In the genomic region with DNA sequence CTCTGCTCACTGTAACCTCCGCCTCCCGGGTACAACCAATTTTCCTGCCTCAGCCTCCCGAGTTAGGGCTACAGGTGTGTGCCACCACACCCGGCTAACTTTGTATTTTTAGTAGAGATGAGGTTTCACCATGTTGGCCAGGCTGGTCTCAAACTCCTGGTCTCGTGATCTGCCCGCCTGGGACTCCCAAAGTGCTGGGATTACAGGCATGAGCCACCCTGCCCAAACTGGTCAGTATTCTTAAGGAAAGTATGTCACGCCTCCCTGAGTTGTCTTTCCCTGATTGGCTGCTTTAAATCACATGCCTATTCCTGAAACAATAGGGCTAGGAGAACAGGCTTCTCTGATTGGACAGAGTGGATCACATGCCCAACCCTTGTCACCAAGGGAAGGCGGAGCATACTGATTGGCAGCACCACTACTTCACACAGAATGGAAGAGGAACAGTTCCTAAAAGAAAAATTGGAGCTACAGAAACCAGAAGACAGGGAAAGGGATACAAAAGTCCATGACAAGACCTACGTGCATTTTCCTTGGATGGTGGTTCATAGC, we compare ENCODE assay signal across 2 cellular contexts.
A peak's percentile ranks its signal among the peaks of the same experiment; 100 is the strongest.
TF ChIP-seq lines count a peak whose summit lies in the region.

No MANE protein-coding gene starts in this region.

TF ChIP-seq in SK-N-SH, 30 proteins besides CTCF, POLR2A, EP300 and RAD21:
- TF ChIP-seq, protein P1, sequence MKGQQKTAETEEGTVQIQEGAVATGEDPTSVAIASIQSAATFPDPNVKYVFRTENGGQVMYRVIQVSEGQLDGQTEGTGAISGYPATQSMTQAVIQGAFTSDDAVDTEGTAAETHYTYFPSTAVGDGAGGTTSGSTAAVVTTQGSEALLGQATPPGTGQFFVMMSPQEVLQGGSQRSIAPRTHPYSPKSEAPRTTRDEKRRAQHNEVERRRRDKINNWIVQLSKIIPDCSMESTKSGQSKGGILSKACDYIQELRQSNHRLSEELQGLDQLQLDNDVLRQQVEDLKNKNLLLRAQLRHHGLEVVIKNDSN (IDR thresholded peaks at IDR 0.05; ENCODE audit: borderline replicate concordance, low read depth) = peak; percentile 79
- no peak for TF ChIP-seq NRF1 (IDR thresholded peaks at IDR 0.05; ENCODE audit: low read depth, low read length)

TF ChIP-seq in SK-N-SH treated with all-trans-retinoic acid at 6 μM for 48 hours, 23 proteins besides CTCF, POLR2A, EP300 and RAD21:
- TF ChIP-seq, protein P2, sequence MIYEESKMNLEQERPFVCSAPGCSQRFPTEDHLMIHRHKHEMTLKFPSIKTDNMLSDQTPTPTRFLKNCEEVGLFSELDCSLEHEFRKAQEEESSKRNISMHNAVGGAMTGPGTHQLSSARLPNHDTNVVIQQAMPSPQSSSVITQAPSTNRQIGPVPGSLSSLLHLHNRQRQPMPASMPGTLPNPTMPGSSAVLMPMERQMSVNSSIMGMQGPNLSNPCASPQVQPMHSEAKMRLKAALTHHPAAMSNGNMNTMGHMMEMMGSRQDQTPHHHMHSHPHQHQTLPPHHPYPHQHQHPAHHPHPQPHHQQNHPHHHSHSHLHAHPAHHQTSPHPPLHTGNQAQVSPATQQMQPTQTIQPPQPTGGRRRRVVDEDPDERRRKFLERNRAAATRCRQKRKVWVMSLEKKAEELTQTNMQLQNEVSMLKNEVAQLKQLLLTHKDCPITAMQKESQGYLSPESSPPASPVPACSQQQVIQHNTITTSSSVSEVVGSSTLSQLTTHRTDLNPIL (CRISPR knock-in tag; IDR thresholded peaks at IDR 0.05; ENCODE audit: low read depth) = no peak
- TF ChIP-seq TOX (CRISPR knock-in tag; IDR thresholded peaks at IDR 0.05; ENCODE audit: borderline replicate concordance) (no peak), ZFP30 (CRISPR knock-in tag; IDR thresholded peaks at IDR 0.05) (no peak), ZNF8 (CRISPR knock-in tag; IDR thresholded peaks at IDR 0.05) (no peak), SNAI2 (CRISPR knock-in tag; IDR thresholded peaks at IDR 0.05) (no peak), ZNF565 (CRISPR knock-in tag; conservative IDR thresholded peaks at IDR 0.05; ENCODE audit: low read depth) (no peak), GLIS3 (CRISPR knock-in tag; IDR thresholded peaks at IDR 0.05) (no peak), ISL1 (CRISPR knock-in tag; IDR thresholded peaks at IDR 0.05) (no peak), ZC3H10 (CRISPR knock-in tag; IDR thresholded peaks at IDR 0.05) (no peak), BACH2 (CRISPR knock-in tag; IDR thresholded peaks at IDR 0.05; ENCODE audit: borderline replicate concordance) (no peak), CSDC2 (CRISPR knock-in tag; IDR thresholded peaks at IDR 0.05) (no peak), OSR1 (CRISPR knock-in tag; IDR thresholded peaks at IDR 0.05) (no peak), RARB (CRISPR knock-in tag; IDR thresholded peaks at IDR 0.05) (no peak)
- TF ChIP-seq, protein P3, sequence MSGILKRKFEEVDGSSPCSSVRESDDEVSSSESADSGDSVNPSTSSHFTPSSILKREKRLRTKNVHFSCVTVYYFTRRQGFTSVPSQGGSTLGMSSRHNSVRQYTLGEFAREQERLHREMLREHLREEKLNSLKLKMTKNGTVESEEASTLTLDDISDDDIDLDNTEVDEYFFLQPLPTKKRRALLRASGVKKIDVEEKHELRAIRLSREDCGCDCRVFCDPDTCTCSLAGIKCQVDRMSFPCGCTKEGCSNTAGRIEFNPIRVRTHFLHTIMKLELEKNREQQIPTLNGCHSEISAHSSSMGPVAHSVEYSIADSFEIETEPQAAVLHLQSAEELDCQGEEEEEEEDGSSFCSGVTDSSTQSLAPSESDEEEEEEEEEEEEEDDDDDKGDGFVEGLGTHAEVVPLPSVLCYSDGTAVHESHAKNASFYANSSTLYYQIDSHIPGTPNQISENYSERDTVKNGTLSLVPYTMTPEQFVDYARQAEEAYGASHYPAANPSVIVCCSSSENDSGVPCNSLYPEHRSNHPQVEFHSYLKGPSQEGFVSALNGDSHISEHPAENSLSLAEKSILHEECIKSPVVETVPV (CRISPR knock-in tag; IDR thresholded peaks at IDR 0.05) = no peak
- TF ChIP-seq, protein P4, sequence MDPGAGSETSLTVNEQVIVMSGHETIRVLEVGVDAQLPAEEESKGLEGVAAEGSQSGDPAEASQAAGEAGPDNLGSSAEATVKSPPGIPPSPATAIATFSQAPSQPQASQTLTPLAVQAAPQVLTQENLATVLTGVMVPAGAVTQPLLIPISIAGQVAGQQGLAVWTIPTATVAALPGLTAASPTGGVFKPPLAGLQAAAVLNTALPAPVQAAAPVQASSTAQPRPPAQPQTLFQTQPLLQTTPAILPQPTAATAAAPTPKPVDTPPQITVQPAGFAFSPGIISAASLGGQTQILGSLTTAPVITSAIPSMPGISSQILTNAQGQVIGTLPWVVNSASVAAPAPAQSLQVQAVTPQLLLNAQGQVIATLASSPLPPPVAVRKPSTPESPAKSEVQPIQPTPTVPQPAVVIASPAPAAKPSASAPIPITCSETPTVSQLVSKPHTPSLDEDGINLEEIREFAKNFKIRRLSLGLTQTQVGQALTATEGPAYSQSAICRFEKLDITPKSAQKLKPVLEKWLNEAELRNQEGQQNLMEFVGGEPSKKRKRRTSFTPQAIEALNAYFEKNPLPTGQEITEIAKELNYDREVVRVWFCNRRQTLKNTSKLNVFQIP (CRISPR knock-in tag; IDR thresholded peaks at IDR 0.05; ENCODE audit: borderline replicate concordance, low read depth) = no peak
- TF ChIP-seq, protein P5, sequence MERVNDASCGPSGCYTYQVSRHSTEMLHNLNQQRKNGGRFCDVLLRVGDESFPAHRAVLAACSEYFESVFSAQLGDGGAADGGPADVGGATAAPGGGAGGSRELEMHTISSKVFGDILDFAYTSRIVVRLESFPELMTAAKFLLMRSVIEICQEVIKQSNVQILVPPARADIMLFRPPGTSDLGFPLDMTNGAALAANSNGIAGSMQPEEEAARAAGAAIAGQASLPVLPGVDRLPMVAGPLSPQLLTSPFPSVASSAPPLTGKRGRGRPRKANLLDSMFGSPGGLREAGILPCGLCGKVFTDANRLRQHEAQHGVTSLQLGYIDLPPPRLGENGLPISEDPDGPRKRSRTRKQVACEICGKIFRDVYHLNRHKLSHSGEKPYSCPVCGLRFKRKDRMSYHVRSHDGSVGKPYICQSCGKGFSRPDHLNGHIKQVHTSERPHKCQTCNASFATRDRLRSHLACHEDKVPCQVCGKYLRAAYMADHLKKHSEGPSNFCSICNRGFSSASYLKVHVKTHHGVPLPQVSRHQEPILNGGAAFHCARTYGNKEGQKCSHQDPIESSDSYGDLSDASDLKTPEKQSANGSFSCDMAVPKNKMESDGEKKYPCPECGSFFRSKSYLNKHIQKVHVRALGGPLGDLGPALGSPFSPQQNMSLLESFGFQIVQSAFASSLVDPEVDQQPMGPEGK (CRISPR knock-in tag; IDR thresholded peaks at IDR 0.05; ENCODE audit: borderline replicate concordance) = no peak
- TF ChIP-seq, protein P6, sequence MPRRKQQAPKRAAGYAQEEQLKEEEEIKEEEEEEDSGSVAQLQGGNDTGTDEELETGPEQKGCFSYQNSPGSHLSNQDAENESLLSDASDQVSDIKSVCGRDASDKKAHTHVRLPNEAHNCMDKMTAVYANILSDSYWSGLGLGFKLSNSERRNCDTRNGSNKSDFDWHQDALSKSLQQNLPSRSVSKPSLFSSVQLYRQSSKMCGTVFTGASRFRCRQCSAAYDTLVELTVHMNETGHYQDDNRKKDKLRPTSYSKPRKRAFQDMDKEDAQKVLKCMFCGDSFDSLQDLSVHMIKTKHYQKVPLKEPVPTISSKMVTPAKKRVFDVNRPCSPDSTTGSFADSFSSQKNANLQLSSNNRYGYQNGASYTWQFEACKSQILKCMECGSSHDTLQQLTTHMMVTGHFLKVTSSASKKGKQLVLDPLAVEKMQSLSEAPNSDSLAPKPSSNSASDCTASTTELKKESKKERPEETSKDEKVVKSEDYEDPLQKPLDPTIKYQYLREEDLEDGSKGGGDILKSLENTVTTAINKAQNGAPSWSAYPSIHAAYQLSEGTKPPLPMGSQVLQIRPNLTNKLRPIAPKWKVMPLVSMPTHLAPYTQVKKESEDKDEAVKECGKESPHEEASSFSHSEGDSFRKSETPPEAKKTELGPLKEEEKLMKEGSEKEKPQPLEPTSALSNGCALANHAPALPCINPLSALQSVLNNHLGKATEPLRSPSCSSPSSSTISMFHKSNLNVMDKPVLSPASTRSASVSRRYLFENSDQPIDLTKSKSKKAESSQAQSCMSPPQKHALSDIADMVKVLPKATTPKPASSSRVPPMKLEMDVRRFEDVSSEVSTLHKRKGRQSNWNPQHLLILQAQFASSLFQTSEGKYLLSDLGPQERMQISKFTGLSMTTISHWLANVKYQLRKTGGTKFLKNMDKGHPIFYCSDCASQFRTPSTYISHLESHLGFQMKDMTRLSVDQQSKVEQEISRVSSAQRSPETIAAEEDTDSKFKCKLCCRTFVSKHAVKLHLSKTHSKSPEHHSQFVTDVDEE (CRISPR knock-in tag; IDR thresholded peaks at IDR 0.05) = no peak
